ENCODE assay signal across 12 cellular contexts in the genomic region with DNA sequence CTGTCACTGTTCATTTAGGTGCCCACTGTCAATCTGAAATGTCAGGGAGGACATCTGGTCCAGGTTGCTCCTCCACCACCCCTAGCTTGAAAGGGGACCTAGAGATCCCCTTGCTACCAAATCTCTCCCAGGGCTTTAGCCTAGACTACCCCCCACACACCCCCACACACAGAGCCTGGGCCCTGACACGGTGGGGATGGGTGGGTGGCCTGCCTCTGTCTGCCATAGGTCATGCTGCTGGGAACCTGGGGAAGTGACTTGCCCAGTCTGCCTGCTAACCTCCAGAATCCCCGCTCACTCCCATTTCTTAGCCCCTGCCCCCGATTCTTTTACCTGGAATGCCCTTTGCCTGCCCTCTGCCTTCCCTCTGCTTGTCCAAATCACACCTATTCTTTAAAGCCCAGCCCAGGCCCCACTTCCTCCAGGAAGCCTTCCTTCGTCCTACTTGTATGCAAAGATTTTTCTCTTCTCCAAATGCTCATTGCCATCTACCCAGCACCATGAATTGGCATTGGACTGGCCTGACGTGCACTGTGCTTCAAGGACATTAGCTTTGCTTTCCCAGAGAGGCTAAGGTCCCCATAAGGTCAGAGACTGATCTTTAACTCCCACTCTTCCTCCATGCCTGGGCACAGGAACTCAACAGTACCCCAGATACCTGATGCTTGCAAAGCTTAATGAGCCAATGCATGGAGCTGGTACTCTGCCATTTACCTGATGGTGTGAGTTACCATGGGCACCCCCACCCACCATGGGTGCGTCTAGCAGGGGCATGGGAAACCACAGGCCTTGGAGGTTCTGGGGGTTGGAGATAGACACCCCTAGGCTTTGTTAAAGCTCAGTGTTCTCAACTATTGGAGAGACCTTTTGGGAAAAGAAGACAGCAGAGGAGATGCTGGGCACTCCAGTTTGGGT. TPM values are rescaled to one million over a fixed set of nuclear protein-coding genes. Genes with fewer than 3 reads are reported as not detected.
DNase-seq lines count a peak whose midpoint lies in the region; ATAC-seq lines count a peak whose summit lies in the region.
"Had no signal": no experiment of that assay in that cellular context is flagged by ENCODE, and none has a peak within 500 bp of the region (broad histone marks: within the 10 kb centered on the region; RNA-seq: fewer than 3 reads in every experiment).

No MANE protein-coding gene starts in this region.

- H3K27ac Mint-ChIP-seq in CD4-positive, alpha-beta memory T cell: peak overlapping the region in 4 of 7 donors; percentile 11 to 77 (median 32)
- no peak overlapping the region for H3K27ac Mint-ChIP-seq in activated naive CD8-positive, alpha-beta T cell treated with anti-CD3 and anti-CD28 coated beads, Interleukin-2, amount 10 ng/mL, durations not matched to agents 7 days and 5 days

- no peak overlapping the region for H3K4me3 ChIP-seq in CD4-positive, alpha-beta memory T cell (ENCODE audit: low read length in 2 of 2)
- peak overlapping the region; percentile 78 to 85 (median 84) for H3K4me3 ChIP-seq in skeletal muscle tissue (ENCODE audit: low read length in 3 of 3)

- no peaks in the 10 kb centered on the region for H3K9me3 Mint-ChIP-seq in CD4-positive, alpha-beta memory T cell
- H3K9me3 Mint-ChIP-seq in activated naive CD8-positive, alpha-beta T cell treated with anti-CD3 and anti-CD28 coated beads, Interleukin-2, amount 10 ng/mL, durations not matched to agents 7 days and 5 days: no peaks in the 10 kb centered on the region

- H3K27me3 ChIP-seq in CD4-positive, alpha-beta memory T cell (ENCODE audit: insufficient read depth, low read length): peaks cover 32% of the 10 kb centered on the region
- H3K27me3 ChIP-seq in layer of hippocampus (ENCODE audit: control insufficient read depth, insufficient read depth, low read length): no peaks in the 10 kb centered on the region
- peaks cover 0 to 4% (median 0%) of the 10 kb centered on the region in 3 donors for H3K27me3 ChIP-seq in skeletal muscle tissue (ENCODE audit: control insufficient read depth in 3 of 3, insufficient read depth in 3 of 3, low read length in 3 of 3)

- H3K27ac ChIP-seq in CD4-positive, alpha-beta memory T cell (ENCODE audit: low read depth, low read length): no peak overlapping the region
- H3K27ac ChIP-seq in layer of hippocampus (ENCODE audit: low read depth, low read length) (peak overlapping the region; percentile 80), skeletal muscle tissue (ENCODE audit: low read depth, low read length) (peak overlapping the region; percentile 97)

- peak in 1 of 5 donors; percentile 24 for DNase-seq in CD4-positive, alpha-beta memory T cell
- no peak for DNase-seq in activated naive CD8-positive, alpha-beta T cell treated with anti-CD3 and anti-CD28 coated beads, Interleukin-2, amount 10 ng/mL, durations not matched to agents 7 days and 5 days
- DNase-seq in dermis blood vessel endothelial cell (no peak), NCI-H1930 (lab: John Stamatoyannopoulos, UW) (no peak), NCI-H1105 treated with DMSO at 0.1 percent for 48 hours (lab: John Stamatoyannopoulos, UW) (no peak)
- no peak for DNase-seq in activated naive CD4-positive, alpha-beta T cell treated with Interleukin-2 at 50 U/mL for 16 hours
- DNase-seq: effector CD4-positive, alpha-beta T cell; RPMI8226; stimulated activated CD4-positive, alpha-beta T cell treated with anti-CD3 and anti-CD28 coated beads, Interleukin-4, amount 100 ng/mL, for 4 hours had no signal

- H3K9ac ChIP-seq in skeletal muscle tissue (ENCODE audit: low read depth in 1 of 3, low read length in 3 of 3): peak overlapping the region; percentile 85 to 97 (median 85)

- intact Hi-C loops in CD4-positive, alpha-beta memory T cell (cut with micrococcal nuclease): no loop called here

- H3K4me1 ChIP-seq in CD4-positive, alpha-beta memory T cell (ENCODE audit: insufficient read depth, low read length): peaks cover 38% of the 10 kb centered on the region
- H3K4me1 ChIP-seq in skeletal muscle tissue (ENCODE audit: control insufficient read depth in 3 of 3, insufficient read depth in 3 of 3, low read length in 3 of 3): peaks cover 56 to 66% (median 61%) of the 10 kb centered on the region in 3 donors

- no peaks in the 10 kb centered on the region for H3K36me3 Mint-ChIP-seq in CD4-positive, alpha-beta memory T cell
- H3K36me3 Mint-ChIP-seq in activated naive CD8-positive, alpha-beta T cell treated with anti-CD3 and anti-CD28 coated beads, Interleukin-2, amount 10 ng/mL, durations not matched to agents 7 days and 5 days: no peaks in the 10 kb centered on the region

- no peak for ATAC-seq in activated naive CD8-positive, alpha-beta T cell treated with anti-CD3 and anti-CD28 coated beads, Interleukin-2, amount 10 ng/mL, durations not matched to agents 7 days and 5 days (ENCODE audit: low read depth)

- no peaks in the 10 kb centered on the region for H3K36me3 ChIP-seq in CD4-positive, alpha-beta memory T cell (ENCODE audit: insufficient read depth, low read length)
- no peaks in the 10 kb centered on the region for H3K36me3 ChIP-seq in skeletal muscle tissue (ENCODE audit: control insufficient read depth in 3 of 3, insufficient read depth in 3 of 3, low read length in 3 of 3)

- peaks cover 32 to 55% of the 10 kb centered on the region in 2 donors for H3K27me3 Mint-ChIP-seq in CD4-positive, alpha-beta memory T cell
- H3K27me3 Mint-ChIP-seq in activated naive CD8-positive, alpha-beta T cell treated with anti-CD3 and anti-CD28 coated beads, Interleukin-2, amount 10 ng/mL, durations not matched to agents 7 days and 5 days: peaks cover 62% of the 10 kb centered on the region

- peak overlapping the region; percentile 58 to 82 (median 76) for H3K4me3 Mint-ChIP-seq in CD4-positive, alpha-beta memory T cell
- H3K4me3 Mint-ChIP-seq in activated naive CD8-positive, alpha-beta T cell treated with anti-CD3 and anti-CD28 coated beads, Interleukin-2, amount 10 ng/mL, durations not matched to agents 7 days and 5 days: peak overlapping the region; percentile 22

- CTCF ChIA-PET in CD4-positive, alpha-beta memory T cell (lab: Charles Lee; ENCODE audit: partially characterized antibody): interaction anchor here (0.8 kb wide), 1 partner anchor 54 kb away, joined by 3 read pairs; no protein-coding TSS in a partner anchor

- H3K9me3 ChIP-seq in CD4-positive, alpha-beta memory T cell (ENCODE audit: control insufficient read depth in 1 of 2, low read length in 2 of 2): no peaks in the 10 kb centered on the region
- H3K9me3 ChIP-seq in skeletal muscle tissue (ENCODE audit: control insufficient read depth in 3 of 3, low read length in 3 of 3): no peaks in the 10 kb centered on the region

- POLR2A ChIA-PET in CD4-positive, alpha-beta memory T cell (lab: Charles Lee; ENCODE audit: partially characterized antibody): interaction anchor here (1.0 kb wide), 1 partner anchor 18 kb away, joined by 3 read pairs; a partner anchor contains a TSS
- POLR2A ChIA-PET in activated naive CD8-positive, alpha-beta T cell treated with anti-CD3 and anti-CD28 coated beads, Interleukin-2, amount 10 ng/mL, durations not matched to agents 7 days and 5 days (lab: Charles Lee): interaction anchor here (0.6 kb wide), 1 partner anchor 27 kb away, joined by 3 read pairs; no protein-coding TSS in a partner anchor

- H3K4me1 Mint-ChIP-seq in CD4-positive, alpha-beta memory T cell: peaks cover 19 to 53% (median 30%) of the 10 kb centered on the region in 4 donors
- H3K4me1 Mint-ChIP-seq in activated naive CD8-positive, alpha-beta T cell treated with anti-CD3 and anti-CD28 coated beads, Interleukin-2, amount 10 ng/mL, durations not matched to agents 7 days and 5 days: peaks cover 10% of the 10 kb centered on the region

RNA-seq across cellular contexts. Expression of a gene that starts 1.9 kb away (rescaled TPM):
- total RNA-seq in CD4-positive, alpha-beta memory T cell: 1 to 10 TPM; 4.0 to 5.2 TPM
- 1 to 10 TPM; 4.6 TPM for polyA plus RNA-seq in CD4-positive, alpha-beta memory T cell
- total RNA-seq in activated naive CD8-positive, alpha-beta T cell treated with anti-CD3 and anti-CD28 coated beads, Interleukin-2, amount 10 ng/mL, durations not matched to agents 7 days and 5 days: 10 to 100 TPM in 1 of 2 experiments, 1 to 10 TPM in 1; 7.8 to 12.6 TPM
- 101 TPM for total RNA-seq in skeletal muscle tissue
- 0.85 and 2.0 TPM in 2 replicates for total RNA-seq in dermis blood vessel endothelial cell

RNA-seq across cellular contexts. Expression of a gene that starts 18.2 kb away (rescaled TPM):
- total RNA-seq in CD4-positive, alpha-beta memory T cell: 10 to 100 TPM; 52.2 to 52.3 TPM
- polyA plus RNA-seq in CD4-positive, alpha-beta memory T cell: 10 to 100 TPM; 25.3 to 28.6 TPM
- total RNA-seq in activated naive CD8-positive, alpha-beta T cell treated with anti-CD3 and anti-CD28 coated beads, Interleukin-2, amount 10 ng/mL, durations not matched to agents 7 days and 5 days: 10 to 100 TPM; 44.3 to 48.4 TPM
- total RNA-seq in skeletal muscle tissue (16.2 TPM), dermis blood vessel endothelial cell (49.9 and 66.1 TPM in 2 replicates)

RNA-seq across cellular contexts. Expression of a gene that starts 23.4 kb away (rescaled TPM):
- 10 to 100 TPM; 31.4 to 35.7 TPM for total RNA-seq in CD4-positive, alpha-beta memory T cell
- 10 to 100 TPM; 33.0 to 37.3 TPM for polyA plus RNA-seq in CD4-positive, alpha-beta memory T cell
- 10 to 100 TPM; 29.5 to 31.2 TPM for total RNA-seq in activated naive CD8-positive, alpha-beta T cell treated with anti-CD3 and anti-CD28 coated beads, Interleukin-2, amount 10 ng/mL, durations not matched to agents 7 days and 5 days
- total RNA-seq in skeletal muscle tissue (20.9 TPM), dermis blood vessel endothelial cell (74.6 and 76.2 TPM in 2 replicates)

RNA-seq across cellular contexts. Expression of a gene that starts 40.1 kb away (rescaled TPM):
- total RNA-seq in CD4-positive, alpha-beta memory T cell: 1 to 10 TPM; 4.9 to 6.9 TPM
- polyA plus RNA-seq in CD4-positive, alpha-beta memory T cell: not detected
- total RNA-seq in activated naive CD8-positive, alpha-beta T cell treated with anti-CD3 and anti-CD28 coated beads, Interleukin-2, amount 10 ng/mL, durations not matched to agents 7 days and 5 days: 1 to 10 TPM; 1.6 to 2.2 TPM
- total RNA-seq in skeletal muscle tissue: not detected
- not detected in 2 replicates for total RNA-seq in dermis blood vessel endothelial cell
- total RNA-seq: M059J had no signal

Comparison
In these comparisons a context has a peak if more than half of its experiments do, and no peak if none do; other contexts are left out.
1. H3K4me3 ChIP-seq: peak in skeletal muscle tissue (3 of 3); none in CD4-positive, alpha-beta memory T cell (0 of 2).